Comparison of ENCODE assay signal across 2 cellular contexts in the genomic region with DNA sequence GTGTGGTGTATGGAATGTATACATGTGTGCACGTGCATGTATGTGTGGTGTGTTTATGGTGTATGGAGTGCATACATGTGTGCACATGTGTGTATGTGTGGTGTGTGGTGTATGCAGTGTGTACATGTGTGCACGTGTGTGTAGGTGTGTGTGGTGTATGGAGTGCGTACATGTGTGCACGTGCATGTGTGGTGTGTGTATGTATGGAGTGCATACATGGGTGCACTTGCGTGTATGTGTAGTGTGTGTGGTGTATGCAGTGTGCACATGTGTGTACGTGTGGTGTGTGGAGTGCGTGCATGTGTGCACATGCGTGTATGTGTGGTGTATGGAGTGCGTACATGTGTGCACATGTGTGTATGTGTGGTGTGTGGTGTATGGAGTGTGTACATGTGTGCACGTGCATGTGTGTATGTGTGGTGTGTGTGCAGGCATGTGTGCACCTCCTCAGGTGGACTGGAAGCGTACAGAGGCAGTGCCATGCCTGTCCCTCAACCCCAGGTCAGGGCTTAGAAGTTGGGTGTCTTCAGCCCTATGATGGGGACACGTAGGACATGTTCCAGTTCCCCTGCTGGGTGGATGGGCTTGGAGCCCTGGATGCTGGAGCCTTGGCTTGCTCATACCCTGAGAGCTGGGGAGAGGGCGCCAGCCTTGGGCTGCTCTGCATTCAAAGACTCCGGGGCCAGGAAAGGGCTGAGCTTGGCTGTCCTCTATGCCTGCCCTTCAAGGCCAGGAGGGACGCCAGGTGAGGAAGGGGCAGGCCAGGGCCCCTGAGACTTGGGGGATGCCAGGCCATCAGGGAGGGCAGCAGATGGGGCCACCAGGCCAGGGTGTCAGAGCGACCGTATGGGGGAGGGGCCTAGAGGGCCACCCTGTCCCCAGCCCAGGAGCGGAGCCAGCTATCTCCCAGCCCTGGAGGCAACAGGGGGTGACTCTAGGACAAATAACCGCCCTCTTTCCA.
A peak's percentile ranks its signal among the peaks of the same experiment; 100 is the strongest.
TF ChIP-seq lines count a peak whose summit lies in the region.

No MANE protein-coding gene starts in this region.

TF ChIP-seq in HEK293, 187 proteins besides CTCF, POLR2A, EP300 and RAD21:
- TF ChIP-seq, protein P1, sequence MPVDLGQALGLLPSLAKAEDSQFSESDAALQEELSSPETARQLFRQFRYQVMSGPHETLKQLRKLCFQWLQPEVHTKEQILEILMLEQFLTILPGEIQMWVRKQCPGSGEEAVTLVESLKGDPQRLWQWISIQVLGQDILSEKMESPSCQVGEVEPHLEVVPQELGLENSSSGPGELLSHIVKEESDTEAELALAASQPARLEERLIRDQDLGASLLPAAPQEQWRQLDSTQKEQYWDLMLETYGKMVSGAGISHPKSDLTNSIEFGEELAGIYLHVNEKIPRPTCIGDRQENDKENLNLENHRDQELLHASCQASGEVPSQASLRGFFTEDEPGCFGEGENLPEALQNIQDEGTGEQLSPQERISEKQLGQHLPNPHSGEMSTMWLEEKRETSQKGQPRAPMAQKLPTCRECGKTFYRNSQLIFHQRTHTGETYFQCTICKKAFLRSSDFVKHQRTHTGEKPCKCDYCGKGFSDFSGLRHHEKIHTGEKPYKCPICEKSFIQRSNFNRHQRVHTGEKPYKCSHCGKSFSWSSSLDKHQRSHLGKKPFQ (tag by site-specific recombination; IDR thresholded peaks at IDR 0.05): peak; percentile 84
- TF ChIP-seq SETDB1 (IDR thresholded peaks at IDR 0.05; ENCODE audit: insufficient read length, low read length): no peak

TF ChIP-seq in endothelial cell of umbilical vein, 7 proteins besides CTCF, POLR2A, EP300 and RAD21:
- no peak for TF ChIP-seq GATA2 (IDR thresholded peaks at IDR 0.05; ENCODE audit: insufficient read depth, insufficient read length, low read depth, low read length)
- TF ChIP-seq MAX (IDR thresholded peaks at IDR 0.05; ENCODE audit: insufficient read depth, insufficient read length): peak; percentile 53
